10 cellular contexts compared by ENCODE assay signal in the genomic region with DNA sequence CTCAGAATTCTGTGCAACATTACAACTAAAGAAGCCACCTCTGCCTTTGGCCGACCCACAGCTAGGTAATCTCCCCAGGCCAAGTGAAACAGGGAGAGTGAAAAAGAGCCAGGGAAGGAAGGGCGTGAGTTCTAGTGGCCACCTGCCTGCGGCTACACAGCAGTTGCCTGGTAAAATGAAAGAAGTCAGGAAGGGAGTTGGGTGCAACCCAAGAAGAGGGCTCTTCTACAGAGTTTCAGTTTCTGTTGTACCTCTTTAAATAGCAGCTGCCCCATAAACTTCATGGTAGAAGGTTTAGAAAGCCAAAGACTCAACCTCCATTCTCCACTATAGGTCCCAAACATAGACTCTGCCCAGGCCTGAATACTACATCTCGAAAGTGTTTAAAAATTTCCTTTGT.
DNase-seq lines count a peak whose midpoint lies in the region; ATAC-seq and TF ChIP-seq lines count a peak whose summit lies in the region.
"Had no signal": no experiment of that assay in that cellular context is flagged by ENCODE, and none has a peak within 500 bp of the region (broad histone marks: within the 10 kb centered on the region; RNA-seq: fewer than 3 reads in every experiment).

No MANE protein-coding gene starts in this region.

- no peak overlapping the region for H3K27ac ChIP-seq in suprapubic skin
- H3K27ac ChIP-seq: RWPE1 had no signal

- no peak for TF ChIP-seq EP300 in suprapubic skin (IDR thresholded peaks at IDR 0.05)

- H3K4me3 ChIP-seq in suprapubic skin, result no peak overlapping the region

- 36% methylated on average over 4 of the region's 4 CpGs for WGBS in suprapubic skin

- no peak for TF ChIP-seq POLR2A in suprapubic skin (IDR thresholded peaks at IDR 0.05)

- TF ChIP-seq CTCF in GM10266 (IDR thresholded peaks at IDR 0.05; ENCODE audit: control insufficient read depth, insufficient read depth, low read depth, missing control alignments) (no peak), suprapubic skin (IDR thresholded peaks at IDR 0.05) (no peak)

- no peaks in the 10 kb centered on the region for H3K9me3 ChIP-seq in suprapubic skin

- peak; percentile 40 for DNase-seq in GM10266 (ENCODE audit: extremely low spot score)
- DNase-seq in GM19240 (ENCODE audit: insufficient read length, low spot score), result peak; percentile 23
- DNase-seq in RPMI8226, result peak; percentile 94
- no peak for DNase-seq in NCI-H524 treated with DMSO at 0.1 percent for 48 hours (lab: John Stamatoyannopoulos, UW)
- no peak for DNase-seq in NOMO-1 treated with DMSO at 0.1 percent for 48 hours (lab: John Stamatoyannopoulos, UW; ENCODE audit: unreplicated experiment)
- no peak for DNase-seq in activated naive CD4-positive, alpha-beta T cell treated with anti-CD3 and anti-CD28 coated beads, Interleukin-2, amount 50 U/mL, for 16 hours
- DNase-seq in suprapubic skin (ENCODE audit: low spot score in 2 of 2), result no peak
- DNase-seq: activated T-cell treated with anti-CD3 and anti-CD28 coated beads, Interleukin-2, amount 50 U/mL, for 4 hours had no signal

- H3K4me1 ChIP-seq in suprapubic skin, result peaks cover 9% of the 10 kb centered on the region

- no peaks in the 10 kb centered on the region for H3K36me3 ChIP-seq in suprapubic skin

- peak; percentile 100 for ATAC-seq in HG02943 (IDR thresholded peaks at IDR 0.05; ENCODE audit: low read depth, unreplicated experiment)
- ATAC-seq: activated T-cell treated with anti-CD3 and anti-CD28 coated beads, Interleukin-2, amount 50 U/mL, for 4 hours had no signal

- no peaks in the 10 kb centered on the region for H3K27me3 ChIP-seq in suprapubic skin

Comparison
In these comparisons a context has a peak if more than half of its experiments do, and no peak if none do; other contexts are left out.
1. DNase-seq: peak in GM10266 (single experiment), GM19240 (single experiment) and RPMI8226 (single experiment); none in NCI-H524 treated with DMSO at 0.1 percent for 48 hours (single experiment), NOMO-1 treated with DMSO at 0.1 percent for 48 hours (single experiment), activated naive CD4-positive, alpha-beta T cell treated with anti-CD3 and anti-CD28 coated beads, Interleukin-2, amount 50 U/mL, for 16 hours (single experiment) and suprapubic skin (0 of 2).